ENCODE assay signal across 8 cellular contexts in the genomic region with DNA sequence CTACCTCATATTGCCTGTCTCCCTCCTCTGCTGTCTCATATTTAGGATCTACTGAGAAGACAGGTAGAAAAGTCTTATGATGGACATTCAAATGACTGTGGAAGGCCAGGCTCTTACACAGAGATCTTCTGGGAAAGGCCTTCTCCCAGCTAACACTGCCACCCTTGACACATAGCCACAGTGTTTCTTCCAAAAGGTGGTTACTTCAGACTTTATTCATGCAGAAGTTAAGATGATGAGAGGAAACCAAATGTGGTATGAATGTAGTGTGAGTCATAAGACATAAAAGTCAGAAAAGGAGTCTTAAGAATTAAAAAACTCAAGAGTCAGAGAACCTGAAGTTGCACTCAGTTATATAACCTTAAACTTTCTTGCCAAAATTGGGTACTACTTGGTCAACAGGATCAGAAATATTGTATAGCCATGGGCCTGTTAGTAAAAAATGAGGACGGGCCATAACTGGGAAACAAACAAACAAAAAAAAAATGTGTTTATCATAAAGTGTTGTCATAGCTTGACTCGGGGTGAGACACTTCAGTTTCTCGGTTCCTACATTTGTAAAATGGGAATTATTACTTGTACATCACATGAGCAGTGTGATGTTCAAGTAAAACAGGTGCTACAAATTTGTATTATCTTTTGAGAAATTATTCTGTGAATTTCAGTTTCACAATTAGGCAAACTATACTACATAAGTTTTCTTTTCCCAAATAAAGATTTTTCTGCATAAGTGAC.
DNase-seq lines count a peak whose midpoint lies in the region; ATAC-seq and TF ChIP-seq lines count a peak whose summit lies in the region.

No MANE protein-coding gene starts in this region.

- no peak for TF ChIP-seq CTCF in fibroblast of mammary gland (conservative IDR thresholded peaks at IDR 0.05; ENCODE audit: control insufficient read depth, insufficient read depth, low read depth, low read length)

- peak; percentile 54 for ATAC-seq in GM18870 (IDR thresholded peaks at IDR 0.05; ENCODE audit: unreplicated experiment)
- ATAC-seq in HG03469 (IDR thresholded peaks at IDR 0.05; ENCODE audit: unreplicated experiment), result peak; percentile 22
- no peak for ATAC-seq in GM19467 (IDR thresholded peaks at IDR 0.05; ENCODE audit: unreplicated experiment)

- H3K4me3 ChIP-seq in fibroblast of mammary gland (ENCODE audit: control insufficient read depth, low read depth, low read length), result no peak overlapping the region

- peak; percentile 81 for DNase-seq in ACHN
- DNase-seq in activated CD4-positive, alpha-beta T cell treated with anti-CD3 and anti-CD28 coated beads for 48 hours, result peak; percentile 45
- DNase-seq in fibroblast of mammary gland (ENCODE audit: low read depth), result peak; percentile 89
- peak; percentile 46 for DNase-seq in stimulated activated CD4-positive, alpha-beta T cell treated with anti-CD3 and anti-CD28 coated beads, Interleukin-1b, Interleukin-23, amount 100 ng/mL, for 48 hours
- DNase-seq in NCI-H446 (lab: John Stamatoyannopoulos, UW), result no peak

- in situ Hi-C loops in ACHN (cut with HindIII; ENCODE audit: low pct_ligation_motif_present, low pct_unique_long_range_greater_than_20kb, low sequenced_read_pairs), result no loop called here

Comparison
In these comparisons a context has a peak if more than half of its experiments do, and no peak if none do; other contexts are left out.
1. DNase-seq: peak in ACHN (single experiment), activated CD4-positive, alpha-beta T cell treated with anti-CD3 and anti-CD28 coated beads for 48 hours (single experiment), fibroblast of mammary gland (single experiment) and stimulated activated CD4-positive, alpha-beta T cell treated with anti-CD3 and anti-CD28 coated beads, Interleukin-1b, Interleukin-23, amount 100 ng/mL, for 48 hours (single experiment); none in NCI-H446 (0 of 2).